In the genomic region with DNA sequence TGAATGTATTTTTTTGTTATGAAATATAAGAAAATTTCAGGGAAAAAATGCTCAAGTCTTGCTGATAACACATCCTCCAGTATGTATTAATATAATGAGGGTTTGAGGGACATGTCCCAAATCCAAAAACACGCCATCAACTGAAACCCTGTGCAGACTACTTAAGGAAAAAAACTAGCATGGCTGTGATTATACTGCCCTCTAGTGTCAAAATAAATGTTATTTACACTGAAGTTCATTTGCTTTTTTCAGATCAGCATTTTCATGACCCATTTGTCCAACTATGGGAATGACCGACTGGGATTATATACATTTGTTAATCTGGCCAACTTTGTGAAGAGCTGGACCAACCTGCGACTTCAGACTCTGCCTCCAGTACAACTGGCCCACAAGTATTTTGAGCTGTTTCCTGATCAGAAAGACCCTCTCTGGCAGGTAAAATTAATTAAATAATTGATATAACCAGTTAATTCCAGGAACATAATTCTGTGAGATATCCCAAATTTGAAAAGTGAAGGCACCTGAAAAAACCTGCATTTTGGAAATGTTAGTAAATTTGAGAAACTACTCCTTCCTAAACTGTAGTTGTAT, we compare ENCODE assay signal across 8 cellular contexts.
DNase-seq lines count a peak whose midpoint lies in the region; ATAC-seq and TF ChIP-seq lines count a peak whose summit lies in the region.

No MANE protein-coding gene starts in this region.

- no peak overlapping the region for H3K27ac ChIP-seq in neutrophil

- no peaks in the 10 kb centered on the region for H3K9me3 ChIP-seq in Caco-2
- no peaks in the 10 kb centered on the region for H3K9me3 ChIP-seq in neutrophil

- H3K9me3 Mint-ChIP-seq in Caco-2 (ENCODE audit: unreplicated experiment), result no peaks in the 10 kb centered on the region
- H3K9me3 Mint-ChIP-seq in activated T-helper 17 cell treated with anti-CD3 and anti-CD28 coated beads, Interleukin-2, amount 50 U/mL, for 72 hours, result no peaks in the 10 kb centered on the region

- H3K27ac Mint-ChIP-seq in Caco-2 (ENCODE audit: unreplicated experiment), result no peak overlapping the region
- H3K27ac Mint-ChIP-seq in activated T-helper 17 cell treated with anti-CD3 and anti-CD28 coated beads, Interleukin-2, amount 50 U/mL, for 72 hours, result no peak overlapping the region

- H3K36me3 ChIP-seq in Caco-2 (ENCODE audit: control insufficient read depth, insufficient read depth, low read length) (no peaks in the 10 kb centered on the region), neutrophil (no peaks in the 10 kb centered on the region)

- no TSS peak for BruUV-seq in Caco-2 (replicated peaks; lab: Mats Ljungman, UMichigan)

- H3K27me3 ChIP-seq in Caco-2 (replicated peaks; ENCODE audit: control insufficient read depth, insufficient read depth, low read length) (no peaks in the 10 kb centered on the region), neutrophil (no peaks in the 10 kb centered on the region)

- no peaks in the 10 kb centered on the region for H3K4me1 Mint-ChIP-seq in Caco-2 (ENCODE audit: low read depth, unreplicated experiment)
- H3K4me1 Mint-ChIP-seq in activated T-helper 17 cell treated with anti-CD3 and anti-CD28 coated beads, Interleukin-2, amount 50 U/mL, for 72 hours, result no peaks in the 10 kb centered on the region

- H3K4me3 Mint-ChIP-seq in Caco-2 (ENCODE audit: unreplicated experiment), result no peak overlapping the region
- no peak overlapping the region for H3K4me3 Mint-ChIP-seq in activated T-helper 17 cell treated with anti-CD3 and anti-CD28 coated beads, Interleukin-2, amount 50 U/mL, for 72 hours

- POLR2A ChIA-PET in Caco-2 (lab: Charles Lee), result no interaction called here

- peak; percentile 82 for ATAC-seq in GM19395 (IDR thresholded peaks at IDR 0.05; ENCODE audit: unreplicated experiment)
- ATAC-seq in activated T-helper 17 cell treated with anti-CD3 and anti-CD28 coated beads, Interleukin-2, amount 50 U/mL, for 72 hours (replicated peaks), result no peak

- DNase-seq in Caco-2, result peak in 1 of 2 experiments; percentile 13
- DNase-seq in HuH-7.5 (ENCODE audit: low spot score), result peak; percentile 2
- DNase-seq in OCI-M1 (lab: John Stamatoyannopoulos, UW), result peak; percentile 73
- DNase-seq in epithelial cell of esophagus (ENCODE audit: low read depth), result peak; percentile 68
- no peak for DNase-seq in UCSD-AML1 (lab: John Stamatoyannopoulos, UW; ENCODE audit: unreplicated experiment)

- H3K36me3 Mint-ChIP-seq in Caco-2 (ENCODE audit: insufficient read depth, unreplicated experiment), result no peaks in the 10 kb centered on the region
- no peaks in the 10 kb centered on the region for H3K36me3 Mint-ChIP-seq in activated T-helper 17 cell treated with anti-CD3 and anti-CD28 coated beads, Interleukin-2, amount 50 U/mL, for 72 hours (ENCODE audit: low read depth)

- CTCF ChIA-PET in Caco-2 (lab: Charles Lee), result interaction anchor here (0.6 kb wide), 1 partner anchor 129 kb away, joined by 5 read pairs; a partner anchor contains a TSS

- intact Hi-C loops in Caco-2 (cut with micrococcal nuclease; ENCODE audit: unreplicated experiment), result loop anchor here (1.0 to 10.0 kb wide), 3 partner anchors 46 to 430 kb away; no protein-coding TSS in a partner anchor

- TF ChIP-seq CTCF in Caco-2 (IDR thresholded peaks at IDR 0.05; ENCODE audit: insufficient read depth in 1 of 2, low read depth in 1 of 2, low read length in 1 of 2, severe bottlenecking in 1 of 2, unreplicated experiment in 1 of 2) (peak; percentile 44 to 60), epithelial cell of esophagus (IDR thresholded peaks at IDR 0.05; ENCODE audit: insufficient read depth, low read depth, low read length, missing control alignments) (peak; percentile 63), neutrophil (IDR thresholded peaks at IDR 0.05) (peak; percentile 26)

- H3K4me3 ChIP-seq in Caco-2 (ENCODE audit: low read depth, low read length) (no peak overlapping the region), epithelial cell of esophagus (ENCODE audit: low read length) (no peak overlapping the region), neutrophil (ENCODE audit: low read depth in 1 of 2, low read length in 1 of 2) (no peak overlapping the region)

- H3K27me3 Mint-ChIP-seq in Caco-2 (ENCODE audit: insufficient read depth, unreplicated experiment), result peaks cover 3% of the 10 kb centered on the region
- no peaks in the 10 kb centered on the region for H3K27me3 Mint-ChIP-seq in activated T-helper 17 cell treated with anti-CD3 and anti-CD28 coated beads, Interleukin-2, amount 50 U/mL, for 72 hours

- H3K4me1 ChIP-seq in Caco-2 (no peaks in the 10 kb centered on the region), neutrophil (ENCODE audit: control insufficient read depth in 1 of 2, insufficient read depth in 1 of 2, low read depth in 1 of 2, low read length in 1 of 2) (no peaks in the 10 kb centered on the region)
